ENCODE assay signal across 31 cellular contexts in genomic region chr3:165814380-165814779, GRCh38. TPM values are rescaled to one million over a fixed set of nuclear protein-coding genes. Genes with fewer than 3 reads are reported as not detected.
"Had no signal": no experiment of that assay in that cellular context is flagged by ENCODE, and none has a peak within 500 bp of the region (broad histone marks: within the 10 kb centered on the region; RNA-seq: fewer than 3 reads in every experiment).

No MANE protein-coding gene starts in this region.

- DNase-seq: activated CD4-positive, alpha-beta memory T cell treated with anti-CD3 and anti-CD28 coated beads, Interleukin-2, amount 10 ng/mL, durations not matched to agents 7 days and 5 days; activated CD4-positive, alpha-beta T cell treated with anti-CD3 and anti-CD28 coated beads for 1 hour; activated CD4-positive, alpha-beta T cell treated with anti-CD3 and anti-CD28 coated beads for 48 hours; activated CD4-positive, CD25-positive, alpha-beta regulatory T cell; activated CD8-positive, alpha-beta memory T cell treated with anti-CD3 and anti-CD28 coated beads for 24 hours; activated CD8-positive, alpha-beta memory T cell treated with anti-CD3 and anti-CD28 coated beads, Interleukin-2, amount 10 ng/mL, durations not matched to agents 7 days and 5 days; activated CD8-positive, alpha-beta memory T cell treated with anti-CD3 and anti-CD28 coated beads, Interleukin-2, amount 50 U/mL, for 48 hours; activated effector memory CD4-positive, alpha-beta T cell treated with Interleukin-2 at 50 U/mL for 16 hours; activated naive CD4-positive, alpha-beta T cell treated with anti-CD3 and anti-CD28 coated beads, Interleukin-2, amount 10 ng/mL, durations not matched to agents 7 days and 5 days; activated naive CD8-positive, alpha-beta T cell treated with anti-CD3 and anti-CD28 coated beads, Interleukin-2, amount 50 U/mL, for 24 hours; activated T-cell treated with anti-CD3 and anti-CD28 coated beads, Interleukin-2, amount 50 U/mL, for 48 hours; anterior cingulate cortex; brain microvascular endothelial cell; NCI-H1105; NCI-H1417 treated with DMSO at 0.1 percent for 48 hours; NCI-H187 treated with DMSO at 0.1 percent for 48 hours; NCI-H2081; NCI-H345; NCI-H524 treated with DMSO at 0.1 percent for 48 hours; NK-92 treated with Interleukin-12 subunit alpha and Interleukin-12 subunit beta, amount 100 ng/mL, for 24 hours; PC-3; Peyer's patch; RPMI8226; SHP77 treated with DMSO at 0.1 percent for 48 hours; SW 1271; T-helper 1 cell; T-helper 2 cell; T-helper 9 cell had no signal

- H3K4me1 ChIP-seq: Peyer's patch had no signal

- ATAC-seq: activated CD8-positive, alpha-beta memory T cell treated with anti-CD3 and anti-CD28 coated beads, Interleukin-2, amount 10 ng/mL, durations not matched to agents 7 days and 5 days; activated naive CD8-positive, alpha-beta T cell treated with anti-CD3 and anti-CD28 coated beads, Interleukin-2, amount 50 U/mL, for 24 hours; PC-3; SK-N-SH treated with all-trans-retinoic acid at 6 μM for 48 hours had no signal

- H3K27me3 ChIP-seq: brain microvascular endothelial cell, Peyer's patch had no signal

- H3K9me3 ChIP-seq: Peyer's patch had no signal

- H3K4me3 ChIP-seq: Peyer's patch had no signal

- H3K27ac ChIP-seq: brain microvascular endothelial cell, Peyer's patch, VCaP had no signal

- H3K36me3 ChIP-seq: brain microvascular endothelial cell, Peyer's patch had no signal

RNA-seq across cellular contexts. Expression of gene BCHE, which starts 22.8 kb away (rescaled TPM):
- total RNA-seq: activated CD4-positive, alpha-beta memory T cell treated with anti-CD3 and anti-CD28 coated beads, Interleukin-2, amount 10 ng/mL, durations not matched to agents 7 days and 5 days; activated CD8-positive, alpha-beta memory T cell treated with anti-CD3 and anti-CD28 coated beads, Interleukin-2, amount 10 ng/mL, durations not matched to agents 7 days and 5 days; MCF 10A had no signal
